In genomic region chr2:131361773-131362172, GRCh38 we compare ENCODE assay signal across 13 cellular contexts. TPM values are rescaled to one million over a fixed set of nuclear protein-coding genes. Genes with fewer than 3 reads are reported as not detected.
"Had no signal": no experiment of that assay in that cellular context is flagged by ENCODE, and none has a peak within 500 bp of the region (broad histone marks: within the 10 kb centered on the region; RNA-seq: fewer than 3 reads in every experiment).

No MANE protein-coding gene starts in this region.

RNA-seq across cellular contexts. Expression of gene RAB6D, which starts 2.2 kb away (rescaled TPM):
- total RNA-seq: dermis microvascular lymphatic vessel endothelial cell, esophagus mucosa, gastrocnemius medialis, left lung, mesothelial cell of epicardium, myocyte, natural killer cell, osteoblast, pulmonary artery endothelial cell, right atrium auricular region, sigmoid colon, subcutaneous adipose tissue, tibial nerve had no signal
